Comparison of ENCODE assay signal across 8 cellular contexts in the genomic region with DNA sequence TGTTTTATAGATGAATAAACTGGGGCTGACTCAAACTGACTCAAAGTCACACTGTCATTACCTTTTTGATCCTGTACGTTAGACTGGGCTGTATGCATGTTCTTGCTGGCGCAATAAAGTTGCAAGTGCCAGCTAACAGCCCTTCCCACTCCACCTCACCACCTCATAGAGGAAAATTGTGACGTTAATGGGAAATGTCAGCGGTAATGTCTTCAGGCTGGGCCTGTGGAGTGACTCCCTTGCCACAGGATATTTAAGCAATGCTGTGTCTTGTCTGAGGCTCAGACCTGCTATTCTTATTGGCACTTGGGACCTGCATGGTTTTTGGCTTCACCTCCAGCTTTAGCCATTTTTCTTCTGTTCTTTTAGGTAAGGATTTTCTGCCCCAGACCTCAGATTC. TPM values are rescaled to one million over a fixed set of nuclear protein-coding genes. Genes with fewer than 3 reads are reported as not detected.
A peak's percentile ranks its signal among the peaks of the same experiment; 100 is the strongest.
DNase-seq lines count a peak whose midpoint lies in the region; ATAC-seq and TF ChIP-seq lines count a peak whose summit lies in the region.

No MANE protein-coding gene starts in this region.

- no peak overlapping the region for H3K4me2 ChIP-seq in SU-DHL-6 (ENCODE audit: low read depth, low read length, poor library complexity, severe bottlenecking)

- no peaks in the 10 kb centered on the region for H4K20me1 ChIP-seq in SU-DHL-6 (ENCODE audit: low read depth, low read length)

- no peaks in the 10 kb centered on the region for H3K9me2 ChIP-seq in SU-DHL-6 (replicated peaks; ENCODE audit: insufficient read depth, low read length)

- intact Hi-C loops in left ventricle myocardium inferior (cut with micrococcal nuclease): no loop called here

- TF ChIP-seq CTCF in SU-DHL-6 (IDR thresholded peaks at IDR 0.05; ENCODE audit: insufficient read depth, low read length, poor library complexity, severe bottlenecking) (no peak), left ventricle myocardium inferior (IDR thresholded peaks at IDR 0.05; ENCODE audit: borderline replicate concordance) (no peak)

- DNase-seq in left ventricle myocardium inferior (no peak), nucleus accumbens (lab: John Stamatoyannopoulos, UW) (no peak), NCI-H82 treated with DMSO at 0.1 percent for 48 hours (lab: John Stamatoyannopoulos, UW; ENCODE audit: unreplicated experiment) (no peak), NCI-H1048 (lab: John Stamatoyannopoulos, UW) (no peak)

- no peak overlapping the region for H3K27ac ChIP-seq in SU-DHL-6 (ENCODE audit: low read depth, low read length)
- peak overlapping the region; percentile 79 for H3K27ac ChIP-seq in left ventricle myocardium inferior (replicated peaks)
- H3K27ac ChIP-seq in subcutaneous abdominal adipose tissue (ENCODE audit: low read depth, low read length): peak overlapping the region; percentile 93

- peak; percentile 16 for ATAC-seq in GM18867 (IDR thresholded peaks at IDR 0.05; ENCODE audit: unreplicated experiment)
- ATAC-seq in HG02973 (IDR thresholded peaks at IDR 0.05; ENCODE audit: unreplicated experiment): peak; percentile 16

- H3F3A ChIP-seq in SU-DHL-6 (ENCODE audit: insufficient read depth): no peaks in the 10 kb centered on the region

- H3K4me3 ChIP-seq in SU-DHL-6 (ENCODE audit: insufficient read depth, low read length, poor library complexity, severe bottlenecking): no peak overlapping the region
- H3K4me3 ChIP-seq in left ventricle myocardium inferior: peak overlapping the region; percentile 10
- H3K4me3 ChIP-seq in subcutaneous abdominal adipose tissue (ENCODE audit: low read depth in 1 of 5, low read length in 5 of 5): no peak overlapping the region

- H3K9ac ChIP-seq in SU-DHL-6 (ENCODE audit: low read length) (no peak overlapping the region), subcutaneous abdominal adipose tissue (ENCODE audit: low read length in 5 of 5) (peak overlapping the region in 4 of 5 donors; percentile 8 to 91 (median 42))

- H3K4me1 ChIP-seq in left ventricle myocardium inferior: peaks cover 70% of the 10 kb centered on the region
- H3K4me1 ChIP-seq in subcutaneous abdominal adipose tissue (ENCODE audit: control insufficient read depth in 5 of 5, insufficient read depth in 5 of 5, low read length in 5 of 5): peaks cover 3 to 36% (median 15%) of the 10 kb centered on the region in 5 donors

- H3K27me3 ChIP-seq in SU-DHL-6 (ENCODE audit: low read length): no peaks in the 10 kb centered on the region
- no peaks in the 10 kb centered on the region for H3K27me3 ChIP-seq in left ventricle myocardium inferior (ENCODE audit: low read depth)
- no peaks in the 10 kb centered on the region for H3K27me3 ChIP-seq in subcutaneous abdominal adipose tissue (ENCODE audit: control insufficient read depth in 5 of 5, insufficient read depth in 4 of 5, low read length in 5 of 5)

- H3K9me3 ChIP-seq in SU-DHL-6 (ENCODE audit: insufficient read depth, low read length) (no peaks in the 10 kb centered on the region), left ventricle myocardium inferior (replicated peaks) (no peaks in the 10 kb centered on the region), subcutaneous abdominal adipose tissue (ENCODE audit: control insufficient read depth in 5 of 5, low read length in 5 of 5) (no peaks in the 10 kb centered on the region)

- H3K36me3 ChIP-seq in SU-DHL-6 (ENCODE audit: low read length) (no peaks in the 10 kb centered on the region), left ventricle myocardium inferior (peaks cover 99% of the 10 kb centered on the region), subcutaneous abdominal adipose tissue (ENCODE audit: control insufficient read depth in 5 of 5, insufficient read depth in 5 of 5, low read length in 5 of 5) (peaks cover 26 to 85% (median 78%) of the 10 kb centered on the region in 5 donors)

- peak overlapping the region; percentile 71 for H2AFZ ChIP-seq in SU-DHL-6 (ENCODE audit: low read depth, low read length, severe bottlenecking)

- no peaks in the 10 kb centered on the region for H3K79me2 ChIP-seq in SU-DHL-6 (ENCODE audit: insufficient read depth, low read length)

RNA-seq across cellular contexts. Expression of a gene that starts 25.2 kb away (rescaled TPM):
- 5.4 TPM for total RNA-seq in left ventricle myocardium inferior

RNA-seq across cellular contexts. Expression of a gene that starts 41.7 kb away (rescaled TPM):
- total RNA-seq in left ventricle myocardium inferior: 238 TPM
